27 cellular contexts compared by ENCODE assay signal in genomic region chr4:166008510-166008909, GRCh38.
"Had no signal": no experiment of that assay in that cellular context is flagged by ENCODE, and none has a peak within 500 bp of the region (broad histone marks: within the 10 kb centered on the region; RNA-seq: fewer than 3 reads in every experiment).

No MANE protein-coding gene starts in this region.

- H3K27me3 ChIP-seq: stomach, suprapubic skin, testis, thyroid gland, tibial artery, tibial nerve, transverse colon, upper lobe of left lung, upper lobe of right lung, uterus, vagina had no signal

- H3K4me3 ChIP-seq: stomach, suprapubic skin, testis, thoracic aorta, thyroid gland, tibial artery, tibial nerve, transverse colon, upper lobe of left lung, upper lobe of right lung, uterus, vagina had no signal

- DNase-seq: stimulated activated CD4-positive, alpha-beta T cell treated with anti-CD3 and anti-CD28 coated beads, Interleukin-2, amount 100 ng/mL, for 48 hours; stimulated activated CD4-positive, alpha-beta T cell treated with anti-CD3 and anti-CD28 coated beads, Interleukin-4, amount 100 ng/mL, for 1 hour; stimulated activated CD4-positive, alpha-beta T cell treated with anti-CD3 and anti-CD28 coated beads, Interleukin-4, amount 100 ng/mL, for 24 hours; stimulated activated CD4-positive, alpha-beta T cell treated with anti-CD3 and anti-CD28 coated beads, Interleukin-4, amount 100 ng/mL, for 4 hours; stimulated activated CD8-positive, alpha-beta memory T cell treated with anti-CD3 and anti-CD28 coated beads, Interleukin-4, amount 100 ng/mL, for 48 hours; stimulated activated naive B cell treated with anti-CD40 and anti-IgM and Interleukin-4, amounts not matched to agents 10 μg/mL and 1 μg/mL and 100 μg/mL, for 72 hours; stimulated activated naive CD4-positive, alpha-beta T cell; stimulated activated naive CD4-positive, alpha-beta T cell treated with Interleukin-2 at 50 U/mL for 16 hours; stimulated activated naive CD8-positive, alpha-beta T cell treated with anti-CD3 and anti-CD28 coated beads, Interleukin-15, amount 100 ng/mL, for 72 hours; stimulated activated naive CD8-positive, alpha-beta T cell treated with anti-CD3 and anti-CD28 coated beads, Interleukin-15, Interleukin-2, amounts not matched to agents 100 U/mL and 50 U/mL, for 24 hours; stomach; substantia nigra; testis; thyroid gland; tibial artery; transverse colon; trophoblast cell; upper lobe of left lung; upper lobe of right lung; uterus had no signal

- ATAC-seq: stimulated activated effector memory CD8-positive, alpha-beta T cell treated with anti-CD3 and anti-CD28 coated beads, Interleukin-12 subunit alpha, Interleukin-12 subunit beta, amount 100 ng/mL, for 72 hours; stimulated activated memory B cell treated with anti-CD40 and anti-IgM and Interleukin-4, amounts not matched to agents 10 μg/mL and 1 μg/mL and 100 μg/mL, for 72 hours; stimulated activated naive B cell treated with anti-CD40 and anti-IgM and Interleukin-4, amounts not matched to agents 10 μg/mL and 1 μg/mL and 100 μg/mL, for 72 hours; stimulated activated naive CD8-positive, alpha-beta T cell treated with anti-CD3 and anti-CD28 coated beads, Interleukin-15, amount 100 ng/mL, for 72 hours; stimulated activated naive CD8-positive, alpha-beta T cell treated with anti-CD3 and anti-CD28 coated beads, Interleukin-15, Interleukin-2, amounts not matched to agents 100 U/mL and 50 U/mL, for 24 hours; upper lobe of right lung had no signal

- H3K27ac ChIP-seq: stomach, suprapubic skin, testis, thoracic aorta, thyroid gland, tibial artery, tibial nerve, transverse colon, upper lobe of left lung, upper lobe of right lung, uterus, vagina had no signal

- H3K36me3 ChIP-seq: stomach, suprapubic skin, thoracic aorta, thyroid gland, tibial artery, tibial nerve, transverse colon, upper lobe of left lung, upper lobe of right lung, uterus, vagina had no signal

- FAIRE-seq: urothelium cell line had no signal

- H3K9me3 ChIP-seq: stomach, suprapubic skin, testis, thoracic aorta, thyroid gland, tibial artery, tibial nerve, transverse colon, upper lobe of right lung, uterus, vagina had no signal

- H3K4me1 ChIP-seq: stomach, suprapubic skin, testis, thyroid gland, tibial artery, tibial nerve, transverse colon, upper lobe of left lung, upper lobe of right lung, uterus, vagina had no signal
